In genomic region chr20:51533291-51534172, GRCh38 we compare ENCODE assay signal across 9 cellular contexts. TPM values are rescaled to one million over a fixed set of nuclear protein-coding genes. Genes with fewer than 3 reads are reported as not detected.
A peak's percentile ranks its signal among the peaks of the same experiment; 100 is the strongest.
DNase-seq lines count a peak whose midpoint lies in the region; ATAC-seq, FAIRE-seq and TF ChIP-seq lines count a peak whose summit lies in the region.
"Had no signal": no experiment of that assay in that cellular context is flagged by ENCODE, and none has a peak within 500 bp of the region (broad histone marks: within the 10 kb centered on the region; RNA-seq: fewer than 3 reads in every experiment).

No MANE protein-coding gene starts in this region.

- no peak for TF ChIP-seq CTCF in Caco-2 (IDR thresholded peaks at IDR 0.05; ENCODE audit: insufficient read depth in 1 of 2, low read depth in 1 of 2, low read length in 1 of 2, severe bottlenecking in 1 of 2, unreplicated experiment in 1 of 2)
- no peak for TF ChIP-seq CTCF in Peyer's patch (IDR thresholded peaks at IDR 0.05)
- no peak for TF ChIP-seq CTCF in dorsolateral prefrontal cortex (IDR thresholded peaks at IDR 0.05 in 54 of 56, conservative IDR thresholded peaks at IDR 0.05 in 2 of 56; ENCODE audit: low read depth in 1 of 56, partially characterized antibody in 56 of 56)
- no peak for TF ChIP-seq CTCF in neural progenitor cell (IDR thresholded peaks at IDR 0.05)

- H3F3A ChIP-seq in neural progenitor cell (ENCODE audit: low read depth) = no peaks in the 10 kb centered on the region

- peak in 1 of 2 experiments; percentile 35 for DNase-seq in Caco-2
- no peak for DNase-seq in Peyer's patch
- DNase-seq in dorsolateral prefrontal cortex = no peak
- no peak for DNase-seq in neural progenitor cell (ENCODE audit: low spot score)
- DNase-seq in DMS79 treated with DMSO at 0.1 percent for 48 hours (lab: John Stamatoyannopoulos, UW) = no peak
- no peak for DNase-seq in GM19239 (ENCODE audit: insufficient read length, low spot score)
- no peak for DNase-seq in effector CD4-positive, alpha-beta T cell
- DNase-seq: NCI-H2107 had no signal

- H3K4me3 ChIP-seq in Caco-2 (ENCODE audit: low read depth, low read length) (no peak overlapping the region), Peyer's patch (no peak overlapping the region), dorsolateral prefrontal cortex (no peak overlapping the region), neural progenitor cell (no peak overlapping the region)

- H3K4me3 Mint-ChIP-seq in Caco-2 (ENCODE audit: unreplicated experiment) (no peak overlapping the region), neural progenitor cell (peak overlapping the region; percentile 63)

- H3K27ac ChIP-seq in Peyer's patch (peak overlapping the region in 3 of 4 donors; percentile 6 to 70 (median 59)), dorsolateral prefrontal cortex (peak overlapping the region in 35 of 59 donors; percentile 2 to 79 (median 53)), neural progenitor cell (no peak overlapping the region)

- no peak overlapping the region for H3K4me2 ChIP-seq in neural progenitor cell

- no peaks in the 10 kb centered on the region; the same call in 1 of the 2 replicates for H3K36me3 ChIP-seq in Caco-2 (ENCODE audit: control insufficient read depth, insufficient read depth, low read length)
- H3K36me3 ChIP-seq in Peyer's patch = no peaks in the 10 kb centered on the region
- H3K36me3 ChIP-seq in neural progenitor cell = no peaks in the 10 kb centered on the region

- BruUV-seq in Caco-2 (replicated peaks; lab: Mats Ljungman, UMichigan) = no TSS peak

- H3K27ac Mint-ChIP-seq in Caco-2 (ENCODE audit: unreplicated experiment) (peak overlapping the region; percentile 9), neural progenitor cell (peak overlapping the region; percentile 72)

- H3K79me2 ChIP-seq in neural progenitor cell (ENCODE audit: low read depth) = no peaks in the 10 kb centered on the region

- no peaks in the 10 kb centered on the region for H4K20me1 ChIP-seq in neural progenitor cell (ENCODE audit: low read depth)

- CTCF ChIA-PET in Caco-2 (lab: Charles Lee) = no interaction called here

- peaks cover 69% of the 10 kb centered on the region for H3K4me1 ChIP-seq in Caco-2
- H3K4me1 ChIP-seq in Peyer's patch = peaks cover 0 to 18% (median 4%) of the 10 kb centered on the region in 4 donors
- H3K4me1 ChIP-seq in neural progenitor cell = no peaks in the 10 kb centered on the region

- intact Hi-C loops in Caco-2 (cut with micrococcal nuclease; ENCODE audit: unreplicated experiment) = no loop called here
- intact Hi-C loops in dorsolateral prefrontal cortex (cut with DNase I) = no loop called here

- FAIRE-seq in GM19239 (lab: Jason Lieb, UNC) = no peak

- POLR2A ChIA-PET in Caco-2 (lab: Charles Lee) = no interaction called here

- H3K9me3 Mint-ChIP-seq in Caco-2 (ENCODE audit: unreplicated experiment) = no peaks in the 10 kb centered on the region
- peaks cover 2% of the 10 kb centered on the region for H3K9me3 Mint-ChIP-seq in neural progenitor cell

- H2AFZ ChIP-seq in neural progenitor cell (replicated peaks) = no peak overlapping the region

- H3K4me1 Mint-ChIP-seq in Caco-2 (ENCODE audit: low read depth, unreplicated experiment) (peaks cover 52% of the 10 kb centered on the region), neural progenitor cell (peaks cover 60% of the 10 kb centered on the region)

- no peak for TF ChIP-seq POLR2A in Peyer's patch (IDR thresholded peaks at IDR 0.05)

- no peaks in the 10 kb centered on the region for H3K27me3 ChIP-seq in Caco-2 (replicated peaks; ENCODE audit: control insufficient read depth, insufficient read depth, low read length)
- H3K27me3 ChIP-seq in Peyer's patch = no peaks in the 10 kb centered on the region
- peaks cover 0 to 9% (median 0%) of the 10 kb centered on the region in 45 donors for H3K27me3 ChIP-seq in dorsolateral prefrontal cortex
- H3K27me3 ChIP-seq in neural progenitor cell = peaks cover 4% of the 10 kb centered on the region

- no peak for ATAC-seq in GM18867 (IDR thresholded peaks at IDR 0.05; ENCODE audit: unreplicated experiment)

- H3K9me3 ChIP-seq in Caco-2 (no peaks in the 10 kb centered on the region), Peyer's patch (no peaks in the 10 kb centered on the region), neural progenitor cell (ENCODE audit: low read depth) (no peaks in the 10 kb centered on the region)

- H3K27me3 Mint-ChIP-seq in Caco-2 (ENCODE audit: insufficient read depth, unreplicated experiment) (no peaks in the 10 kb centered on the region), neural progenitor cell (ENCODE audit: insufficient read depth, low read depth) (peaks cover 16% of the 10 kb centered on the region)

- H3K36me3 Mint-ChIP-seq in Caco-2 (ENCODE audit: insufficient read depth, unreplicated experiment) (peaks cover 5% of the 10 kb centered on the region), neural progenitor cell (no peaks in the 10 kb centered on the region)

- no peak overlapping the region for H3K9ac ChIP-seq in neural progenitor cell

RNA-seq across cellular contexts. Expression of gene NFATC2, which starts 9.0 kb away (rescaled TPM):
- 20.8 and 22.4 TPM in 2 replicates for total RNA-seq in Caco-2 (2022)
- total RNA-seq in Peyer's patch = 10 to 100 TPM in 3 of 4 donors, 1 to 10 TPM in 1; 4.4 to 38.0 (median 13.6) TPM
- 10 to 100 TPM in 1 of 120 experiments, 1 to 10 TPM in 119; 1.6 to 11.4 (median 4.1) TPM for total RNA-seq in dorsolateral prefrontal cortex
- 0.19 and 0.25 TPM in 2 replicates for total RNA-seq in neural progenitor cell (ENCODE audit: low replicate concordance)
